Comparison of ENCODE assay signal across 7 cellular contexts in the genomic region with DNA sequence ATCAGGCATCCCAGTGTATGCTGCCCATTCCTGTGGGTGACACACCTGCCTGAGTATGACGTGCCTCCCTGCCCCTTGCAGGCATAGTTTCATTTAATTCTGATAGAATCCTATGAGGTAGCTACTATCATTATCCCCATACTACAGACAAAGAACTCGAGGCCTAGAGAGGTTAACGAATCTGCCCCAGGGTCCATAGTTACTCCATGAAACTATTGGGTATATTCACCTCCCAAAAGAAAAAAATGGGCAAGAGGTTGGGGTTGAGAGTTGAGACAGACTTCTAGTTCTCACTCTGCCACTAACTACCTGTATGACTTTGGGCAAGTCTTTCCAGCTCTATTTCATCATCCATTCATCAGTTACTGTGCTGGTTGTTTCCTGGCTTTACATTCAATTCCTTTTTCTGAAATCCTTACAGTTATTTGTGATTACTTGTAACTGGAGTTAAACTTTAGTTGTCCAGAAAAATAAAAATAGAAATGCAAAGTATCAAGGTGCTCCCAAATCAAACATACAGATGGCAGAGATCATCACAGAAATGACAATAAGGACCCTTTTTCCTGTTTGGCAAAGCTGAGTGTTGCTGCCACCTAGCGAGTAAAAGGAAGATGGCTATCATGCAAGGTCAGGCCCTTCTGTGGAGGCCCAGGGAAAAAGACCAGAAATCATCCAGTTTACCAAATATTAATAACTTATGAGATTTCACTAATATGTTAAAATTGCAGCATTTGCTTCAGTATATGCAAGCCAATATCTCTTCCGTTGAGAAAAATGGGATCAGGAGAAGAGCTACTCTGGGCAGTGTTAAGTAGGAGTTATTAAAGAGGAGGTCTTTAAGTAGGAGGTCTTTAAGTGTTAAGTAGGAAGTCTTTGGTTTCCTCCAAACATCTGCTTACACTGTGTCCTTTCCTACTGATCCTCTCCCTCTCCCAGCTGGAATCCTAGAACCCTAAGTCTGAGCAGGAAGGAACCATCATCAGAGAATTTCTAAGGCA. TPM values are rescaled to one million over a fixed set of nuclear protein-coding genes. Genes with fewer than 3 reads are reported as not detected.
DNase-seq lines count a peak whose midpoint lies in the region; ATAC-seq and TF ChIP-seq lines count a peak whose summit lies in the region.

No MANE protein-coding gene starts in this region.

- no peaks in the 10 kb centered on the region for H3K9me2 ChIP-seq in HCT116 (ENCODE audit: insufficient read depth)

- DNase-seq in HCT116 (ENCODE audit: low read depth, low spot score) (peak; percentile 7), NCI-H460 (ENCODE audit: extremely low read depth, low read depth) (peak; percentile 40), epithelial cell of esophagus (ENCODE audit: low read depth) (peak; percentile 39), HuH-7.5 (ENCODE audit: low spot score) (no peak)
- peak; percentile 51 for DNase-seq in activated CD4-positive, alpha-beta memory T cell treated with anti-CD3 and anti-CD28 coated beads, Interleukin-2, amount 10 ng/mL, durations not matched to agents 7 days and 5 days

- POLR2A ChIA-PET in HCT116 (lab: Charles Lee): interaction anchor here (1.0 kb wide), 1 partner anchor 240 kb away, joined by 3 read pairs; no protein-coding TSS in a partner anchor
- POLR2A ChIA-PET in activated CD4-positive, alpha-beta memory T cell treated with anti-CD3 and anti-CD28 coated beads, Interleukin-2, amount 10 ng/mL, durations not matched to agents 7 days and 5 days (lab: Charles Lee): no interaction called here

- RAD21 ChIA-PET in HCT116 (lab: Charles Lee; ENCODE audit: low non-redundant PET in 1 of 2, low total read pairs in 2 of 2, uncharacterized antibody in 2 of 2, unreplicated experiment in 2 of 2): no interaction called here

- peaks cover 7% of the 10 kb centered on the region for H3K4me1 Mint-ChIP-seq in activated CD4-positive, alpha-beta memory T cell treated with anti-CD3 and anti-CD28 coated beads, Interleukin-2, amount 10 ng/mL, durations not matched to agents 7 days and 5 days

- H3K27ac Mint-ChIP-seq in activated CD4-positive, alpha-beta memory T cell treated with anti-CD3 and anti-CD28 coated beads, Interleukin-2, amount 10 ng/mL, durations not matched to agents 7 days and 5 days: no peak overlapping the region

- peak overlapping the region; percentile 76 for H2AFZ ChIP-seq in HCT116 (ENCODE audit: low read depth, low read length, poor library complexity, severe bottlenecking)

- H3K9ac ChIP-seq in HCT116 (ENCODE audit: low read length): no peak overlapping the region

- peaks cover 0 to 7% of the 10 kb centered on the region in 2 experiments; a peak in 2 of 4 replicates for H3K4me1 ChIP-seq in HCT116 (ENCODE audit: control insufficient read depth in 1 of 2, insufficient read depth in 2 of 2, low read length in 2 of 2)
- no peaks in the 10 kb centered on the region for H3K4me1 ChIP-seq in neutrophil (ENCODE audit: control insufficient read depth in 1 of 2, insufficient read depth in 1 of 2, low read depth in 1 of 2, low read length in 1 of 2)

- BruUV-seq in HCT116 (replicated peaks; lab: Mats Ljungman, UMichigan): no TSS peak

- no peaks in the 10 kb centered on the region for H3K27me3 Mint-ChIP-seq in activated CD4-positive, alpha-beta memory T cell treated with anti-CD3 and anti-CD28 coated beads, Interleukin-2, amount 10 ng/mL, durations not matched to agents 7 days and 5 days

- peak; percentile 76 for ATAC-seq in HCT116

- intact Hi-C loops in HCT116 (cut with micrococcal nuclease): loop anchor here (1.0 to 10.0 kb wide), 2 partner anchors 104 to 240 kb away; no protein-coding TSS in a partner anchor

- H3K4me3 Mint-ChIP-seq in activated CD4-positive, alpha-beta memory T cell treated with anti-CD3 and anti-CD28 coated beads, Interleukin-2, amount 10 ng/mL, durations not matched to agents 7 days and 5 days: no peak overlapping the region

- H3K4me2 ChIP-seq in HCT116 (ENCODE audit: low read length): no peak overlapping the region

- no peak overlapping the region for H3K27ac ChIP-seq in HCT116 (ENCODE audit: low read depth, low read length)
- no peak overlapping the region for H3K27ac ChIP-seq in neutrophil

- H4K20me1 ChIP-seq in HCT116 (ENCODE audit: insufficient read depth): no peaks in the 10 kb centered on the region

- CTCF ChIA-PET in HCT116 (lab: Charles Lee): interaction anchor here (1.2 to 3.2 kb wide), 3 partner anchors 13 to 240 kb away, joined by 3 to 20 read pairs (median 3); no protein-coding TSS in a partner anchor
- CTCF ChIA-PET in activated CD4-positive, alpha-beta memory T cell treated with anti-CD3 and anti-CD28 coated beads, Interleukin-2, amount 10 ng/mL, durations not matched to agents 7 days and 5 days (lab: Charles Lee): interaction anchor here (0.7 to 3.2 kb wide), 12 partner anchors 11 to 657 kb away, joined by 3 to 26 read pairs (median 4); no protein-coding TSS in a partner anchor

- peak; percentile 82 for TF ChIP-seq CTCF in GM12873 (IDR thresholded peaks at IDR 0.05; ENCODE audit: insufficient read depth, low read depth, low read length, missing control alignments)
- TF ChIP-seq CTCF in HCT116 (IDR thresholded peaks at IDR 0.05 in 2 of 3, conservative IDR thresholded peaks at IDR 0.05 in 1 of 3; ENCODE audit: borderline replicate concordance in 1 of 3, insufficient read depth in 1 of 3, low read depth in 2 of 3, low read length in 2 of 3): peak; percentile 53 to 67 (median 64); a peak in 5 of 6 replicates
- TF ChIP-seq CTCF in epithelial cell of esophagus (IDR thresholded peaks at IDR 0.05; ENCODE audit: insufficient read depth, low read depth, low read length, missing control alignments): peak; percentile 69
- peak; percentile 28 for TF ChIP-seq CTCF in neutrophil (IDR thresholded peaks at IDR 0.05)

- H3K36me3 ChIP-seq in HCT116 (ENCODE audit: control insufficient read depth in 1 of 2, insufficient read depth in 2 of 2, low read length in 2 of 2) (no peaks in the 10 kb centered on the region), neutrophil (no peaks in the 10 kb centered on the region)

- TF ChIP-seq RAD21 in HCT116 (IDR thresholded peaks at IDR 0.05; ENCODE audit: low read depth): peak; percentile 75

- H3K9me3 Mint-ChIP-seq in activated CD4-positive, alpha-beta memory T cell treated with anti-CD3 and anti-CD28 coated beads, Interleukin-2, amount 10 ng/mL, durations not matched to agents 7 days and 5 days: no peaks in the 10 kb centered on the region

- H3K9me3 ChIP-seq in HCT116 (ENCODE audit: control insufficient read depth in 1 of 2, insufficient read depth in 1 of 2, low read depth in 1 of 2, low read length in 2 of 2) (no peaks in the 10 kb centered on the region), neutrophil (no peaks in the 10 kb centered on the region)

- H3K4me3 ChIP-seq in HCT116 (replicated peaks in 1 of 2; ENCODE audit: low read depth in 1 of 2, low read length in 2 of 2): no peak overlapping the region
- H3K4me3 ChIP-seq in epithelial cell of esophagus (ENCODE audit: low read length): no peak overlapping the region
- no peak overlapping the region for H3K4me3 ChIP-seq in neutrophil (ENCODE audit: low read depth in 1 of 2, low read length in 1 of 2)

- H3K27me3 ChIP-seq in HCT116 (ENCODE audit: insufficient read depth, low read length) (no peaks in the 10 kb centered on the region), neutrophil (no peaks in the 10 kb centered on the region)

- TF ChIP-seq POLR2A in HCT116 (IDR thresholded peaks at IDR 0.05; ENCODE audit: borderline replicate concordance, extremely low read depth, insufficient read depth, insufficient read length): no peak

- no peaks in the 10 kb centered on the region for H3K36me3 Mint-ChIP-seq in activated CD4-positive, alpha-beta memory T cell treated with anti-CD3 and anti-CD28 coated beads, Interleukin-2, amount 10 ng/mL, durations not matched to agents 7 days and 5 days (ENCODE audit: low read depth)

- H3K79me2 ChIP-seq in HCT116 (ENCODE audit: insufficient read depth, low read length): no peaks in the 10 kb centered on the region

TF ChIP-seq in HCT116, 20 proteins besides CTCF, POLR2A, EP300 and RAD21 (continues in another document):
- TF ChIP-seq EZH2phosphoT487 (IDR thresholded peaks at IDR 0.05; ENCODE audit: borderline replicate concordance): no peak
- no peak for TF ChIP-seq YY1 (IDR thresholded peaks at IDR 0.05; ENCODE audit: extremely low read depth, insufficient replicate concordance, low read depth, low read length)
- TF ChIP-seq POLR2AphosphoS5 (IDR thresholded peaks at IDR 0.05; ENCODE audit: low read depth, low read length): no peak
- TF ChIP-seq ZNF274 (IDR thresholded peaks at IDR 0.05; ENCODE audit: low read depth, low read length): no peak
- no peak for TF ChIP-seq SIN3A (IDR thresholded peaks at IDR 0.05; ENCODE audit: low read depth)
- TF ChIP-seq MAX (IDR thresholded peaks at IDR 0.05): no peak
- no peak for TF ChIP-seq FOSL1 (IDR thresholded peaks at IDR 0.05; ENCODE audit: low read depth)
- no peak for TF ChIP-seq TCF7L2 (IDR thresholded peaks at IDR 0.05; ENCODE audit: borderline replicate concordance, extremely low read depth, insufficient read depth, insufficient read length)
- TF ChIP-seq SP1 (IDR thresholded peaks at IDR 0.05; ENCODE audit: low read depth): no peak
- no peak for TF ChIP-seq ATF3 (IDR thresholded peaks at IDR 0.05)
- no peak for TF ChIP-seq EZH2 (IDR thresholded peaks at IDR 0.05)

RNA-seq across cellular contexts. Expression of gene MAP7D3, which starts 17.1 kb away (rescaled TPM):
- 15.0 TPM for total RNA-seq in HCT116 (2021; ENCODE audit: unreplicated experiment)
- 10.4 and 11.1 TPM in 2 replicates for polyA plus RNA-seq in HCT116 (2012)
- total RNA-seq in NCI-H460 (2014; rRNA removed; shearing (Covaris generic)): 23.1 and 27.3 TPM in 2 replicates
- polyA plus RNA-seq in NCI-H460 (2014; cell fraction: nucleus; rRNA removed): 10.9 and 15.3 TPM in 2 replicates
- 10 to 100 TPM; 14.5 to 14.8 TPM for total RNA-seq in activated CD4-positive, alpha-beta memory T cell treated with anti-CD3 and anti-CD28 coated beads, Interleukin-2, amount 10 ng/mL, durations not matched to agents 7 days and 5 days

RNA-seq across cellular contexts. Expression of gene ADGRG4, which starts 32.4 kb away (rescaled TPM):
- not detected for total RNA-seq in HCT116 (2021; ENCODE audit: unreplicated experiment)
- 0.01 TPM in 1 of 2 replicates, not detected in the other for polyA plus RNA-seq in HCT116 (2012)
- total RNA-seq in NCI-H460 (2014; rRNA removed; shearing (Covaris generic)): not detected in 2 replicates
- polyA plus RNA-seq in NCI-H460 (2014; cell fraction: nucleus; rRNA removed): not detected in 2 replicates
- not detected for total RNA-seq in activated CD4-positive, alpha-beta memory T cell treated with anti-CD3 and anti-CD28 coated beads, Interleukin-2, amount 10 ng/mL, durations not matched to agents 7 days and 5 days

Comparison
In these comparisons a context has a peak if more than half of its experiments do, and no peak if none do; other contexts are left out.
1. CTCF ChIP-seq: peak in every context shown above with its lines; median percentile 82 in GM12873; 69 in epithelial cell of esophagus; 64 in HCT116; 28 in neutrophil.